Comparison of ENCODE assay signal across 10 cellular contexts in genomic region chr3:185688808-185689207, GRCh38.
DNase-seq lines count a peak whose midpoint lies in the region; ATAC-seq and TF ChIP-seq lines count a peak whose summit lies in the region.
"Had no signal": no experiment of that assay in that cellular context is flagged by ENCODE, and none has a peak within 500 bp of the region (broad histone marks: within the 10 kb centered on the region; RNA-seq: fewer than 3 reads in every experiment).

No MANE protein-coding gene starts in this region.

- H3K4me3 ChIP-seq in retinal pigment epithelial cell (ENCODE audit: low read length) (no peak overlapping the region), right cardiac atrium (ENCODE audit: low read length) (no peak overlapping the region)

- no peaks in the 10 kb centered on the region for H3K4me1 ChIP-seq in right cardiac atrium (ENCODE audit: control insufficient read depth, insufficient read depth, low read length)

- ATAC-seq in esophagus mucosa: peak; percentile 99
- ATAC-seq in right cardiac atrium: no peak

- no peak overlapping the region for H3K27ac ChIP-seq in right cardiac atrium (ENCODE audit: low read length)
- H3K27ac ChIP-seq: 22Rv1 had no signal

- WGBS in right cardiac atrium: 63% methylated on average over 4 of the region's 4 CpGs

- intact Hi-C loops in right cardiac atrium (cut with DNase I): no loop called here

- DNase-seq in DMS 273 (lab: John Stamatoyannopoulos, UW; ENCODE audit: unreplicated experiment): peak; percentile 22
- no peak for DNase-seq in DMS 273 treated with DMSO at 0.1 percent for 48 hours (lab: John Stamatoyannopoulos, UW)
- DNase-seq in NOMO-1 treated with DMSO at 0.1 percent for 48 hours (lab: John Stamatoyannopoulos, UW; ENCODE audit: unreplicated experiment): peak; percentile 97
- peak; percentile 70 for DNase-seq in retinal pigment epithelial cell (ENCODE audit: low read depth)
- DNase-seq in superior temporal gyrus (ENCODE audit: extremely low spot score): no peak
- DNase-seq in right cardiac atrium: no peak
- DNase-seq in NCI-H187 (lab: John Stamatoyannopoulos, UW): no peak
- DNase-seq: T-helper 1 cell had no signal

- H3K9me3 ChIP-seq in right cardiac atrium (ENCODE audit: control insufficient read depth, low read length): no peaks in the 10 kb centered on the region

- TF ChIP-seq CTCF in retinal pigment epithelial cell (conservative IDR thresholded peaks at IDR 0.05; ENCODE audit: low read depth, low read length): no peak

- H3K27me3 ChIP-seq in right cardiac atrium (ENCODE audit: control insufficient read depth, insufficient read depth): no peaks in the 10 kb centered on the region

Comparison
In these comparisons a context has a peak if more than half of its experiments do, and no peak if none do; other contexts are left out.
1. DNase-seq: peak in DMS 273 (single experiment), NOMO-1 treated with DMSO at 0.1 percent for 48 hours (single experiment) and retinal pigment epithelial cell (single experiment); none in DMS 273 treated with DMSO at 0.1 percent for 48 hours (single experiment), superior temporal gyrus (single experiment), right cardiac atrium (0 of 3) and NCI-H187 (0 of 2).